ENCODE assay signal across 14 cellular contexts in the genomic region with DNA sequence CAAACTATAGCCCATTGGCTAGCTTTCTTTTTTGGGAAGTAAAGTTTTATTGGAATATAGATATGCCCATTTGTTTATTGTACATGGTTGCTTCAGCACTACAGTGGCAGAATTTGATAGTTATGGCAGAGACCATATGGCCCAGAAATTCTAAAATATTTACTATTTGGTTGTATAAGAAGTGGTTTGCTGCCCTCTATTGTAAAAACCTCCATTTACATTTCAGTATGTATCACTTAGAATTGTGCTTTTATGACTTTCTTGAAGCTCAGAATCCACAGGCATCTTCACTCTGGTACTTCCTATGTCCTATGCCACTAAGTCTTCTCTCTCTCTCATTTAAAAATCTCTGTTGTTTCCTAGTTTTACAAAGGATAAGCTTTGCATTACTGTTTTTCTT. TPM values are rescaled to one million over a fixed set of nuclear protein-coding genes. Genes with fewer than 3 reads are reported as not detected.
A peak's percentile ranks its signal among the peaks of the same experiment; 100 is the strongest.
DNase-seq lines count a peak whose midpoint lies in the region; ATAC-seq lines count a peak whose summit lies in the region.
"Had no signal": no experiment of that assay in that cellular context is flagged by ENCODE, and none has a peak within 500 bp of the region (broad histone marks: within the 10 kb centered on the region; RNA-seq: fewer than 3 reads in every experiment).

No MANE protein-coding gene starts in this region.

- peaks cover 0 to 2% of the 10 kb centered on the region in 2 donors for H3K27me3 Mint-ChIP-seq in natural killer cell treated with Interleukin-12 subunit alpha and Interleukin-12 subunit beta and Interleukin-15 and Interleukin-18, amount 100 ng/mL, for 72 hours
- H3K27me3 Mint-ChIP-seq: central memory CD8-positive, alpha-beta T cell had no signal

- no peak overlapping the region for H3K27ac Mint-ChIP-seq in natural killer cell treated with Interleukin-12 subunit alpha and Interleukin-12 subunit beta and Interleukin-15 and Interleukin-18, amount 100 ng/mL, for 72 hours
- H3K27ac Mint-ChIP-seq: activated CD4-positive, alpha-beta T cell treated with anti-CD3 and anti-CD28 coated beads, Interleukin-2, amount 10 ng/mL, durations not matched to agents 7 days and 5 days had no signal

- peaks cover 10% of the 10 kb centered on the region for H3K36me3 Mint-ChIP-seq in natural killer cell treated with Interleukin-12 subunit alpha and Interleukin-12 subunit beta and Interleukin-15 and Interleukin-18, amount 100 ng/mL, for 72 hours

- peaks cover 5 to 10% of the 10 kb centered on the region in 2 donors for H3K4me1 Mint-ChIP-seq in natural killer cell treated with Interleukin-12 subunit alpha and Interleukin-12 subunit beta and Interleukin-15 and Interleukin-18, amount 100 ng/mL, for 72 hours (ENCODE audit: low read depth in 2 of 2)

- no peak for ATAC-seq in natural killer cell treated with Interleukin-12 subunit alpha and Interleukin-12 subunit beta and Interleukin-15 and Interleukin-18, amount 100 ng/mL, for 72 hours
- no peak for ATAC-seq in HG02763 (IDR thresholded peaks at IDR 0.05; ENCODE audit: unreplicated experiment)
- ATAC-seq: K562, mucosa of descending colon had no signal

- H3K9me3 Mint-ChIP-seq in natural killer cell treated with Interleukin-12 subunit alpha and Interleukin-12 subunit beta and Interleukin-15 and Interleukin-18, amount 100 ng/mL, for 72 hours, result peaks cover 3% of the 10 kb centered on the region

- H3K4me3 Mint-ChIP-seq in natural killer cell treated with Interleukin-12 subunit alpha and Interleukin-12 subunit beta and Interleukin-15 and Interleukin-18, amount 100 ng/mL, for 72 hours, result no peak overlapping the region
- H3K4me3 Mint-ChIP-seq: activated CD4-positive, alpha-beta T cell treated with anti-CD3 and anti-CD28 coated beads, Interleukin-2, amount 10 ng/mL, durations not matched to agents 7 days and 5 days; central memory CD8-positive, alpha-beta T cell had no signal

- peak; percentile 52 for DNase-seq in ELR (ENCODE audit: low read depth)
- DNase-seq in Kasumi-1 (lab: John Stamatoyannopoulos, UW), result peak; percentile 13 to 24
- peak; percentile 21 for DNase-seq in SKM-1 (lab: John Stamatoyannopoulos, UW; ENCODE audit: unreplicated experiment)
- peak; percentile 25 to 35 for DNase-seq in lung microvascular endothelial cell (ENCODE audit: low read depth in 2 of 2)
- no peak for DNase-seq in natural killer cell treated with Interleukin-12 subunit alpha and Interleukin-12 subunit beta and Interleukin-15 and Interleukin-18, amount 100 ng/mL, for 72 hours (ENCODE audit: low spot score)
- no peak for DNase-seq in NCI-H2029 (lab: John Stamatoyannopoulos, UW)
- DNase-seq: activated CD4-positive, alpha-beta T cell treated with anti-CD3 and anti-CD28 coated beads, Interleukin-2, amount 10 ng/mL, durations not matched to agents 7 days and 5 days; activated effector memory CD4-positive, alpha-beta T cell treated with Interleukin-2 at 50 U/mL for 16 hours; H7; mucosa of descending colon; substantia nigra had no signal

RNA-seq across cellular contexts. Expression of a gene that starts 37.7 kb away (rescaled TPM):
- not detected in 2 replicates for total RNA-seq in lung microvascular endothelial cell
- total RNA-seq in natural killer cell treated with Interleukin-12 subunit alpha and Interleukin-12 subunit beta and Interleukin-15 and Interleukin-18, amount 100 ng/mL, for 72 hours, result not detected
- total RNA-seq: activated CD4-positive, alpha-beta T cell treated with anti-CD3 and anti-CD28 coated beads, Interleukin-2, amount 10 ng/mL, durations not matched to agents 7 days and 5 days; K562 had no signal

Comparison
In these comparisons a context has a peak if more than half of its experiments do, and no peak if none do; other contexts are left out.
1. DNase-seq: peak in ELR (single experiment), Kasumi-1 (2 of 2), SKM-1 (single experiment) and lung microvascular endothelial cell (2 of 2); none in natural killer cell treated with Interleukin-12 subunit alpha and Interleukin-12 subunit beta and Interleukin-15 and Interleukin-18, amount 100 ng/mL, for 72 hours (single experiment) and NCI-H2029 (single experiment).